ENCODE assay signal across 23 cellular contexts in the genomic region with DNA sequence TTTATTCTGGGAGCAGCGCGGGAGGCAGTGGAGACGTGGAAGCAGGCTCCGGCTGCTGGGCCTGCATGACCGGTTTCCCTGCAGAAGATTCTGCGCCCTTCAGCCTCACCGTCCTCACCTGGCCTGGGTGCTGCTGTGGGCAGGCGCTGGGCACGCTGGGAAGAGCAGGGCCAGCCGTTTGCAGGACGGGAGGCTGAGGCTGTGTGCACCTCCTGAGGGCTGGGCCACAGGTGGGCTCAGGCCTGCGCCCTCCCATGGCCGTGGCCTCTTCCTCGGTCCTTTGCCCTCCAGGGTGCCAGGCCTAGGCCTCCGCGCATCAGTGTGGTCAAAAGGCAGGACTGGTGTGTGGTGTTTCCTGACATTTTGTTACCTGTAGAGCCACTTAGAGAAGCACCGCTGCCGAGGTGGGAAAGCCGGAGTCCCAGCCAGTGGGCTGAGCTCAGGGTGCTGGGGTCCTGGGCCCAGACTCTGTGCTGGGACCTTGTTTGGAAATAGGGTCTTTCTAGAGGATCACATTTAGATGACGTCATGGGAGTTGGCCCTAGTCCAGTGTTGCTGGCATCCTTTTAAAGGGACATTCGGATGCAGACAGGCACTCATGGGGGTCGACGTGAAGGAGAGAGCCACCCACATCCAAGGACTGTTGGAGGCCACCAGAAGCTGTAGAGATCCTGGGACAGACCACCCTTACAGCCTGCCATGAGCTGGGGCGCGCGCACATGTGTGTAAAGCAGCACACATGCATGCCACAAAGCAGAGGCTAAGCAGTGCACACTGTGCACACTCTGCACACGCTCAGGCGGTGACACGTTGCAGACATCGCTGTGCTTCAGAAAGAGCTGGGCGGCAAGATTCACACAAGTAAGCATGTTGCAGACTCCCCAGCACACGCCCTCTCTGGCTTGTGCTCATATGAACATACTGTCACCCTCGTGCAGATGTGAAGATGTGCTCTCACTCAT.
"Had no signal": no experiment of that assay in that cellular context is flagged by ENCODE, and none has a peak within 500 bp of the region (broad histone marks: within the 10 kb centered on the region; RNA-seq: fewer than 3 reads in every experiment).

No MANE protein-coding gene starts in this region.

- ATAC-seq: gastroesophageal sphincter; left colon; naive thymus-derived CD8-positive, alpha-beta T cell; sciatic nerve; stimulated activated effector memory CD8-positive, alpha-beta T cell treated with anti-CD3 and anti-CD28 coated beads, Interleukin-12 subunit alpha, Interleukin-12 subunit beta, amount 100 ng/mL, for 72 hours; WTC11 had no signal

- H3K4me3 ChIP-seq: gastroesophageal sphincter, skin epidermis, thyroid gland had no signal

- DNase-seq: activated CD4-positive, alpha-beta memory T cell treated with anti-CD3 and anti-CD28 coated beads, Interleukin-2, amount 10 ng/mL, durations not matched to agents 7 days and 5 days; activated CD4-positive, alpha-beta T cell treated with anti-CD3 and anti-CD28 coated beads for 1 hour; activated CD4-positive, alpha-beta T cell treated with anti-CD3 and anti-CD28 coated beads, Interleukin-2, amount 10 ng/mL, durations not matched to agents 7 days and 5 days; activated CD8-positive, alpha-beta memory T cell treated with anti-CD3 and anti-CD28 coated beads, Interleukin-2, amount 50 U/mL, for 48 hours; activated gamma-delta T cell; activated naive CD4-positive, alpha-beta T cell treated with anti-CD3 and anti-CD28 coated beads, Interleukin-2, amount 10 ng/mL, durations not matched to agents 7 days and 5 days; activated naive CD8-positive, alpha-beta T cell treated with anti-CD3 and anti-CD28 coated beads, Interleukin-2, amount 10 ng/mL, durations not matched to agents 7 days and 5 days; activated T-cell treated with anti-CD3 and anti-CD28 coated beads, Interleukin-2, amount 50 U/mL, for 24 hours; head of caudate nucleus; hippocampal formation; left colon; mesenchymal stem cell; stimulated activated CD4-positive, alpha-beta T cell treated with anti-CD3 and anti-CD28 coated beads, Interleukin-4, amount 100 ng/mL, for 24 hours; T-helper 2 cell; thyroid gland had no signal

- H3K9me3 ChIP-seq: gastroesophageal sphincter, neutrophil, thyroid gland had no signal

- H3K36me3 ChIP-seq: gastroesophageal sphincter, neutrophil, thyroid gland had no signal

- H3K4me1 ChIP-seq: gastroesophageal sphincter, thyroid gland had no signal

- H3K27ac ChIP-seq: gastroesophageal sphincter, neutrophil, skin epidermis, thyroid gland had no signal

- H3K27me3 ChIP-seq: neutrophil, thyroid gland had no signal

- FAIRE-seq: keratinocyte had no signal
